ENCODE assay signal across 18 cellular contexts in genomic region chr2:17076535-17076934, GRCh38.
"Had no signal": no experiment of that assay in that cellular context is flagged by ENCODE, and none has a peak within 500 bp of the region (broad histone marks: within the 10 kb centered on the region; RNA-seq: fewer than 3 reads in every experiment).

No MANE protein-coding gene starts in this region.

- H3K4me1 ChIP-seq: ascending aorta, breast epithelium, esophagus muscularis mucosa, lower lobe of right lung, suprapubic skin, transverse colon, uterus had no signal

- H3K27ac ChIP-seq: ascending aorta, breast epithelium, esophagus muscularis mucosa, lower lobe of right lung, suprapubic skin, transverse colon, uterus had no signal

- H3K4me3 ChIP-seq: ascending aorta, breast epithelium, esophagus muscularis mucosa, lower lobe of right lung, suprapubic skin, transverse colon, uterus had no signal

- DNase-seq: activated CD4-positive, alpha-beta T cell treated with anti-CD3 and anti-CD28 coated beads, Interleukin-2, amount 50 U/mL, for 1 hour; activated CD4-positive, CD25-positive, alpha-beta regulatory T cell treated with anti-CD3 and anti-CD28 coated beads, Interleukin-2, amount 50 U/mL, for 72 hours; activated CD8-positive, alpha-beta memory T cell treated with anti-CD3 and anti-CD28 coated beads, Interleukin-2, amount 50 U/mL, for 4 hours; activated naive CD4-positive, alpha-beta T cell treated with anti-CD3 and anti-CD28 coated beads, Interleukin-2, amount 10 ng/mL, durations not matched to agents 7 days and 5 days; activated naive CD8-positive, alpha-beta T cell treated with anti-CD3 and anti-CD28 coated beads, Interleukin-2, amount 50 U/mL, for 24 hours; activated T-cell treated with anti-CD3 and anti-CD28 coated beads, Interleukin-2, amount 50 U/mL, for 4 hours; cortex of kidney; effector CD4-positive, alpha-beta T cell; hypothalamus; islet precursor cell; left colon; lower lobe of right lung; transverse colon; uterus had no signal

- H3K36me3 ChIP-seq: ascending aorta, breast epithelium, esophagus muscularis mucosa, lower lobe of right lung, suprapubic skin, transverse colon, uterus had no signal

- H3K27me3 ChIP-seq: ascending aorta, breast epithelium, esophagus muscularis mucosa, suprapubic skin, transverse colon, uterus had no signal

- H3K9me3 ChIP-seq: ascending aorta, esophagus muscularis mucosa, transverse colon, uterus had no signal
